ENCODE assay signal across 1 cellular context in genomic region chr1:28296401-28297220, GRCh38.
TF ChIP-seq lines count a peak whose summit lies in the region.

No MANE protein-coding gene starts in this region.

TF ChIP-seq in HepG2, 621 proteins besides CTCF, POLR2A, EP300 and RAD21 (continued from another document and continues in another):
- TF ChIP-seq DR1 (CRISPR knock-in tag; IDR thresholded peaks at IDR 0.05) (no peak), ZNF263 (CRISPR knock-in tag; IDR thresholded peaks at IDR 0.05) (peak; percentile 82), CREB1 (IDR thresholded peaks at IDR 0.05) (peak; percentile 70), CREB1 (CRISPR knock-in tag; IDR thresholded peaks at IDR 0.05) (peak; percentile 89), ONECUT2 (CRISPR knock-in tag; IDR thresholded peaks at IDR 0.05) (no peak), FLYWCH1 (CRISPR knock-in tag; IDR thresholded peaks at IDR 0.05) (no peak), MBNL3 (CRISPR knock-in tag; conservative IDR thresholded peaks at IDR 0.05) (no peak), ZNF788 (CRISPR knock-in tag; IDR thresholded peaks at IDR 0.05; ENCODE audit: borderline replicate concordance) (peak; percentile 57; the same call in 1 of the 2 replicates), POLR2G (IDR thresholded peaks at IDR 0.05; ENCODE audit: low read depth, low read length) (peak; percentile 33; the same call in 1 of the 2 replicates), NR1H2 (CRISPR knock-in tag; IDR thresholded peaks at IDR 0.05; ENCODE audit: borderline replicate concordance, low read depth) (no peak), ZSCAN20 (CRISPR knock-in tag; IDR thresholded peaks at IDR 0.05; ENCODE audit: borderline replicate concordance) (no peak), MEF2D (CRISPR knock-in tag; IDR thresholded peaks at IDR 0.05) (peak; percentile 89), ZBTB4 (CRISPR knock-in tag; IDR thresholded peaks at IDR 0.05; ENCODE audit: borderline replicate concordance) (no peak), RFXAP (CRISPR knock-in tag; IDR thresholded peaks at IDR 0.05; ENCODE audit: borderline replicate concordance) (no peak), SP140L (CRISPR knock-in tag; IDR thresholded peaks at IDR 0.05; ENCODE audit: borderline replicate concordance) (peak; percentile 33; the same call in 1 of the 2 replicates), ZNF280D (CRISPR knock-in tag; IDR thresholded peaks at IDR 0.05) (0 out of 2 replicates have a peak, but pooled peaks have one; percentile 73), ZNF75D (CRISPR knock-in tag; IDR thresholded peaks at IDR 0.05; ENCODE audit: borderline replicate concordance) (no peak), MTA1 (CRISPR knock-in tag; IDR thresholded peaks at IDR 0.05; ENCODE audit: borderline replicate concordance) (peak; percentile 97; the same call in 1 of the 2 replicates), NCOA5 (CRISPR knock-in tag; IDR thresholded peaks at IDR 0.05) (no peak), HIVEP1 (CRISPR knock-in tag; IDR thresholded peaks at IDR 0.05) (0 out of 2 replicates have a peak, but pooled peaks have one; percentile 52), ZNF678 (CRISPR knock-in tag; IDR thresholded peaks at IDR 0.05) (no peak), PAF1 (CRISPR knock-in tag; IDR thresholded peaks at IDR 0.05) (no peak), ZNF207 (IDR thresholded peaks at IDR 0.05; ENCODE audit: borderline replicate concordance) (no peak), ZNF501 (CRISPR knock-in tag; IDR thresholded peaks at IDR 0.05) (peak; percentile 68; the same call in 1 of the 2 replicates), PATZ1 (CRISPR knock-in tag; IDR thresholded peaks at IDR 0.05) (peak; percentile 88), ZNF546 (CRISPR knock-in tag; conservative IDR thresholded peaks at IDR 0.05) (no peak), NAIF1 (CRISPR knock-in tag; IDR thresholded peaks at IDR 0.05; ENCODE audit: borderline replicate concordance) (no peak), ZNF672 (CRISPR knock-in tag; IDR thresholded peaks at IDR 0.05) (no peak), ZNF331 (CRISPR knock-in tag; IDR thresholded peaks at IDR 0.05) (peak; percentile 82), CHCHD3 (CRISPR knock-in tag; IDR thresholded peaks at IDR 0.05) (no peak), MAX (IDR thresholded peaks at IDR 0.05) (peak; percentile 51), THAP11 (CRISPR knock-in tag; IDR thresholded peaks at IDR 0.05) (peak; percentile 71; the same call in 1 of the 2 replicates), ZNF878 (CRISPR knock-in tag; IDR thresholded peaks at IDR 0.05) (peak; percentile 55; the same call in 1 of the 2 replicates), SIX4 (CRISPR knock-in tag; IDR thresholded peaks at IDR 0.05) (0 out of 2 replicates have a peak, but pooled peaks have one; percentile 23), ZNF296 (CRISPR knock-in tag; conservative IDR thresholded peaks at IDR 0.05) (no peak), MYNN (CRISPR knock-in tag; IDR thresholded peaks at IDR 0.05; ENCODE audit: low read depth) (no peak), MTA3 (CRISPR knock-in tag; IDR thresholded peaks at IDR 0.05) (no peak), SMC3 (IDR thresholded peaks at IDR 0.05; ENCODE audit: low read length) (no peak), RERE (CRISPR knock-in tag; IDR thresholded peaks at IDR 0.05; ENCODE audit: low read depth) (no peak), TCF12 (IDR thresholded peaks at IDR 0.05) (no peak), TCF12 (CRISPR knock-in tag; IDR thresholded peaks at IDR 0.05) (no peak)
- TF ChIP-seq, protein P1, sequence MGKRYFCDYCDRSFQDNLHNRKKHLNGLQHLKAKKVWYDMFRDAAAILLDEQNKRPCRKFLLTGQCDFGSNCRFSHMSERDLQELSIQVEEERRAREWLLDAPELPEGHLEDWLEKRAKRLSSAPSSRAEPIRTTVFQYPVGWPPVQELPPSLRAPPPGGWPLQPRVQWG (CRISPR knock-in tag; IDR thresholded peaks at IDR 0.05; ENCODE audit: borderline replicate concordance, low read depth), result no peak
- TF ChIP-seq, protein P2, sequence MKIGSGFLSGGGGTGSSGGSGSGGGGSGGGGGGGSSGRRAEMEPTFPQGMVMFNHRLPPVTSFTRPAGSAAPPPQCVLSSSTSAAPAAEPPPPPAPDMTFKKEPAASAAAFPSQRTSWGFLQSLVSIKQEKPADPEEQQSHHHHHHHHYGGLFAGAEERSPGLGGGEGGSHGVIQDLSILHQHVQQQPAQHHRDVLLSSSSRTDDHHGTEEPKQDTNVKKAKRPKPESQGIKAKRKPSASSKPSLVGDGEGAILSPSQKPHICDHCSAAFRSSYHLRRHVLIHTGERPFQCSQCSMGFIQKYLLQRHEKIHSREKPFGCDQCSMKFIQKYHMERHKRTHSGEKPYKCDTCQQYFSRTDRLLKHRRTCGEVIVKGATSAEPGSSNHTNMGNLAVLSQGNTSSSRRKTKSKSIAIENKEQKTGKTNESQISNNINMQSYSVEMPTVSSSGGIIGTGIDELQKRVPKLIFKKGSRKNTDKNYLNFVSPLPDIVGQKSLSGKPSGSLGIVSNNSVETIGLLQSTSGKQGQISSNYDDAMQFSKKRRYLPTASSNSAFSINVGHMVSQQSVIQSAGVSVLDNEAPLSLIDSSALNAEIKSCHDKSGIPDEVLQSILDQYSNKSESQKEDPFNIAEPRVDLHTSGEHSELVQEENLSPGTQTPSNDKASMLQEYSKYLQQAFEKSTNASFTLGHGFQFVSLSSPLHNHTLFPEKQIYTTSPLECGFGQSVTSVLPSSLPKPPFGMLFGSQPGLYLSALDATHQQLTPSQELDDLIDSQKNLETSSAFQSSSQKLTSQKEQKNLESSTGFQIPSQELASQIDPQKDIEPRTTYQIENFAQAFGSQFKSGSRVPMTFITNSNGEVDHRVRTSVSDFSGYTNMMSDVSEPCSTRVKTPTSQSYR (CRISPR knock-in tag; IDR thresholded peaks at IDR 0.05; ENCODE audit: borderline replicate concordance), result peak; percentile 97
- TF ChIP-seq, protein P3, sequence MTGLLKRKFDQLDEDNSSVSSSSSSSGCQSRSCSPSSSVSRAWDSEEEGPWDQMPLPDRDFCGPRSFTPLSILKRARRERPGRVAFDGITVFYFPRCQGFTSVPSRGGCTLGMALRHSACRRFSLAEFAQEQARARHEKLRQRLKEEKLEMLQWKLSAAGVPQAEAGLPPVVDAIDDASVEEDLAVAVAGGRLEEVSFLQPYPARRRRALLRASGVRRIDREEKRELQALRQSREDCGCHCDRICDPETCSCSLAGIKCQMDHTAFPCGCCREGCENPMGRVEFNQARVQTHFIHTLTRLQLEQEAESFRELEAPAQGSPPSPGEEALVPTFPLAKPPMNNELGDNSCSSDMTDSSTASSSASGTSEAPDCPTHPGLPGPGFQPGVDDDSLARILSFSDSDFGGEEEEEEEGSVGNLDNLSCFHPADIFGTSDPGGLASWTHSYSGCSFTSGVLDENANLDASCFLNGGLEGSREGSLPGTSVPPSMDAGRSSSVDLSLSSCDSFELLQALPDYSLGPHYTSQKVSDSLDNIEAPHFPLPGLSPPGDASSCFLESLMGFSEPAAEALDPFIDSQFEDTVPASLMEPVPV (CRISPR knock-in tag; IDR thresholded peaks at IDR 0.05), result peak; percentile 46; the same call in 1 of the 2 replicates
- TF ChIP-seq, protein P4, sequence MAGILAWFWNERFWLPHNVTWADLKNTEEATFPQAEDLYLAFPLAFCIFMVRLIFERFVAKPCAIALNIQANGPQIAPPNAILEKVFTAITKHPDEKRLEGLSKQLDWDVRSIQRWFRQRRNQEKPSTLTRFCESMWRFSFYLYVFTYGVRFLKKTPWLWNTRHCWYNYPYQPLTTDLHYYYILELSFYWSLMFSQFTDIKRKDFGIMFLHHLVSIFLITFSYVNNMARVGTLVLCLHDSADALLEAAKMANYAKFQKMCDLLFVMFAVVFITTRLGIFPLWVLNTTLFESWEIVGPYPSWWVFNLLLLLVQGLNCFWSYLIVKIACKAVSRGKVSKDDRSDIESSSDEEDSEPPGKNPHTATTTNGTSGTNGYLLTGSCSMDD (CRISPR knock-in tag; IDR thresholded peaks at IDR 0.05), result no peak
